In the genomic region with DNA sequence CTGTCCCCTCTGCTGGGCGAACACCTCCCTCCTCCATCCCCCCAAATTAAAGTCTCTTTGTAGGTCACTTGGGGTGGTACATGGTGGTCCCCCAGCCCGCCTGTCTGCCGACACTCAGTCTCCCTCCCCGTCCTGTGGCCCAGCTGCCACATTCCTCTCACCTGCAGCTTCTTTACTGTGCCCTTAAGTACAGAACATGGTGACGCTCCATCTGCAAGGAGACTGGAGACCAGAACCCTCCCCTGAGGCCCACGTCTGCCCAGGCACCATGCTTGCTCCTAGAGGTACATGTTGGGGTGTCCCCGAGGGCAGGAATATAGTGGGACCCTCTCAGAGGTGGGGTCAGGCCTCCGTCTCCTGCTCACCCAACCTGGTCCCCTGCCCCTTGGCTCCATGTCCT, we compare ENCODE assay signal across 22 cellular contexts. TPM values are rescaled to one million over a fixed set of nuclear protein-coding genes. Genes with fewer than 3 reads are reported as not detected.
DNase-seq lines count a peak whose midpoint lies in the region; ATAC-seq and TF ChIP-seq lines count a peak whose summit lies in the region.
"Had no signal": no experiment of that assay in that cellular context is flagged by ENCODE, and none has a peak within 500 bp of the region (broad histone marks: within the 10 kb centered on the region; RNA-seq: fewer than 3 reads in every experiment).

No MANE protein-coding gene starts in this region.

- no peak overlapping the region for H3K4me3 Mint-ChIP-seq in activated CD8-positive, alpha-beta T cell treated with anti-CD3 and anti-CD28 coated beads, Interleukin-2, amount 10 ng/mL, durations not matched to agents 7 days and 5 days
- H3K4me3 Mint-ChIP-seq in activated CD8-positive, alpha-beta T cell treated with anti-CD3 and anti-CD28 coated beads for 36 hours, result no peak overlapping the region
- H3K4me3 Mint-ChIP-seq in central memory CD8-positive, alpha-beta T cell, result no peak overlapping the region
- H3K4me3 Mint-ChIP-seq: activated T-cell treated with anti-CD3 and anti-CD28 coated beads, Interleukin-2, amount 50 U/mL, for 4 hours had no signal

- no peaks in the 10 kb centered on the region for H4K20me1 ChIP-seq in DOHH2 (ENCODE audit: control insufficient read depth, insufficient read depth, low read depth, low read length)
- H4K20me1 ChIP-seq in smooth muscle cell (ENCODE audit: low read depth), result no peaks in the 10 kb centered on the region

- H2AFZ ChIP-seq in smooth muscle cell (ENCODE audit: low read depth), result no peak overlapping the region

- intact Hi-C loops in activated CD8-positive, alpha-beta T cell treated with anti-CD3 and anti-CD28 coated beads for 36 hours (cut with micrococcal nuclease), result no loop called here
- intact Hi-C loops in spleen (cut with DNase I; ENCODE audit: low total_unique reads), result no loop called here

- H3F3A ChIP-seq in DOHH2 (ENCODE audit: control insufficient read depth, insufficient read depth), result peaks cover 16% of the 10 kb centered on the region
- peaks cover 14% of the 10 kb centered on the region for H3F3A ChIP-seq in smooth muscle cell (ENCODE audit: low read depth)

- TF ChIP-seq POLR2A in spleen (IDR thresholded peaks at IDR 0.05), result no peak
- no peak for TF ChIP-seq POLR2A in GM18505 (IDR thresholded peaks at IDR 0.05; ENCODE audit: borderline replicate concordance, extremely low read depth, insufficient read depth, insufficient read length)

- H3K27ac Mint-ChIP-seq in activated CD8-positive, alpha-beta T cell treated with anti-CD3 and anti-CD28 coated beads, Interleukin-2, amount 10 ng/mL, durations not matched to agents 7 days and 5 days, result peak overlapping the region; percentile 75
- no peak overlapping the region for H3K27ac Mint-ChIP-seq in activated CD8-positive, alpha-beta T cell treated with anti-CD3 and anti-CD28 coated beads for 36 hours
- peak overlapping the region; percentile 23 for H3K27ac Mint-ChIP-seq in central memory CD8-positive, alpha-beta T cell (ENCODE audit: low read depth)

- H3K4me3 ChIP-seq in DOHH2 (ENCODE audit: low read length), result peak overlapping the region; percentile 11; the same call in 1 of the 2 replicates
- H3K4me3 ChIP-seq in spleen, result no peak overlapping the region
- H3K4me3 ChIP-seq in smooth muscle cell, result no peak overlapping the region

- H3K27me3 ChIP-seq in DOHH2 (ENCODE audit: control insufficient read depth, low read length) (no peaks in the 10 kb centered on the region), spleen (replicated peaks in 1 of 7) (no peaks in the 10 kb centered on the region), smooth muscle cell (ENCODE audit: low read depth) (no peaks in the 10 kb centered on the region)

- H3K27me3 Mint-ChIP-seq in activated CD8-positive, alpha-beta T cell treated with anti-CD3 and anti-CD28 coated beads, Interleukin-2, amount 10 ng/mL, durations not matched to agents 7 days and 5 days (ENCODE audit: low read depth), result no peaks in the 10 kb centered on the region
- H3K27me3 Mint-ChIP-seq in activated CD8-positive, alpha-beta T cell treated with anti-CD3 and anti-CD28 coated beads for 36 hours, result no peaks in the 10 kb centered on the region
- no peaks in the 10 kb centered on the region for H3K27me3 Mint-ChIP-seq in central memory CD8-positive, alpha-beta T cell

- H3K9ac ChIP-seq in smooth muscle cell (ENCODE audit: low read depth), result no peak overlapping the region

- CTCF ChIA-PET in activated CD8-positive, alpha-beta T cell treated with anti-CD3 and anti-CD28 coated beads, Interleukin-2, amount 10 ng/mL, durations not matched to agents 7 days and 5 days (lab: Charles Lee), result interaction anchor here (11.6 to 15.0 kb wide), 3 partner anchors 7 to 34 kb away, joined by 127 to 306 read pairs (median 211); a partner anchor contains a TSS
- CTCF ChIA-PET in activated CD8-positive, alpha-beta T cell treated with anti-CD3 and anti-CD28 coated beads for 36 hours (lab: Charles Lee), result interaction anchor here (1.8 to 29.9 kb wide), 2 partner anchors 9 to 28 kb away, joined by 5 to 1168 read pairs; a partner anchor contains a TSS

- H3K4me1 Mint-ChIP-seq in activated CD8-positive, alpha-beta T cell treated with anti-CD3 and anti-CD28 coated beads, Interleukin-2, amount 10 ng/mL, durations not matched to agents 7 days and 5 days (ENCODE audit: low read depth), result peaks cover 74% of the 10 kb centered on the region
- H3K4me1 Mint-ChIP-seq in activated CD8-positive, alpha-beta T cell treated with anti-CD3 and anti-CD28 coated beads for 36 hours (ENCODE audit: low read depth), result peaks cover 68% of the 10 kb centered on the region
- H3K4me1 Mint-ChIP-seq in central memory CD8-positive, alpha-beta T cell, result peaks cover 44% of the 10 kb centered on the region

- H3K36me3 Mint-ChIP-seq in activated CD8-positive, alpha-beta T cell treated with anti-CD3 and anti-CD28 coated beads, Interleukin-2, amount 10 ng/mL, durations not matched to agents 7 days and 5 days (ENCODE audit: low read depth), result no peaks in the 10 kb centered on the region
- no peaks in the 10 kb centered on the region for H3K36me3 Mint-ChIP-seq in activated CD8-positive, alpha-beta T cell treated with anti-CD3 and anti-CD28 coated beads for 36 hours (ENCODE audit: low read depth)
- H3K36me3 Mint-ChIP-seq in central memory CD8-positive, alpha-beta T cell (ENCODE audit: insufficient read depth), result peaks cover 10% of the 10 kb centered on the region

- H3K36me3 ChIP-seq in DOHH2 (ENCODE audit: control insufficient read depth, low read length) (peaks cover 2% of the 10 kb centered on the region; the same call in 1 of the 2 replicates), spleen (no peaks in the 10 kb centered on the region), smooth muscle cell (ENCODE audit: low read depth) (no peaks in the 10 kb centered on the region)

- H3K79me2 ChIP-seq in DOHH2 (ENCODE audit: control insufficient read depth, low read length) (peaks cover 5% of the 10 kb centered on the region), smooth muscle cell (ENCODE audit: low read depth) (no peaks in the 10 kb centered on the region)

- peak overlapping the region; percentile 54 for H3K4me2 ChIP-seq in DOHH2 (ENCODE audit: low read length)
- H3K4me2 ChIP-seq in smooth muscle cell, result no peak overlapping the region

- no peaks in the 10 kb centered on the region for H3K9me2 ChIP-seq in DOHH2 (replicated peaks; ENCODE audit: control insufficient read depth, low read length)

- H3K9me3 ChIP-seq in DOHH2 (ENCODE audit: control insufficient read depth, insufficient read depth, low read length) (no peaks in the 10 kb centered on the region), spleen (no peaks in the 10 kb centered on the region), smooth muscle cell (replicated peaks; ENCODE audit: low read depth) (no peaks in the 10 kb centered on the region)

- TF ChIP-seq CTCF in activated CD8-positive, alpha-beta T cell treated with anti-CD3 and anti-CD28 coated beads for 36 hours (IDR thresholded peaks at IDR 0.05), result no peak
- TF ChIP-seq CTCF in DOHH2 (IDR thresholded peaks at IDR 0.05; ENCODE audit: low read depth, low read length, poor library complexity, severe bottlenecking) (no peak), spleen (IDR thresholded peaks at IDR 0.05 in 8 of 11, conservative IDR thresholded peaks at IDR 0.05 in 3 of 11) (no peak), smooth muscle cell (IDR thresholded peaks at IDR 0.05; ENCODE audit: borderline replicate concordance, insufficient read depth, poor library complexity, severe bottlenecking) (no peak)

- WGBS in spleen, 5 donors, result 89 to 99% (median 95%) methylated on average over 6 to 8 of the region's 8 CpGs
- WGBS in smooth muscle cell (ENCODE audit: low lambda C conversion rate), result 91% methylated on average over 8 of the region's 8 CpGs

- H3K27ac ChIP-seq in DOHH2 (ENCODE audit: low read depth, low read length) (peak overlapping the region; percentile 69), spleen (peak overlapping the region in 2 of 8 donors; percentile 17 to 98), smooth muscle cell (ENCODE audit: low read depth) (no peak overlapping the region)
- H3K27ac ChIP-seq: epithelial cell of prostate had no signal

- no peak for DNase-seq in activated CD8-positive, alpha-beta T cell treated with anti-CD3 and anti-CD28 coated beads, Interleukin-2, amount 10 ng/mL, durations not matched to agents 7 days and 5 days
- no peak for DNase-seq in activated CD8-positive, alpha-beta T cell treated with anti-CD3 and anti-CD28 coated beads for 36 hours
- no peak for DNase-seq in central memory CD8-positive, alpha-beta T cell (ENCODE audit: low spot score in 2 of 2)
- DNase-seq in spleen, result peak; percentile 69
- DNase-seq in hepatic stellate cell (ENCODE audit: low spot score), result no peak
- no peak for DNase-seq in smooth muscle cell (lab: John Stamatoyannopoulos, UW; ENCODE audit: unreplicated experiment)
- DNase-seq: activated naive CD4-positive, alpha-beta T cell treated with anti-CD3 and anti-CD28 coated beads, Interleukin-2, amount 50 U/mL, for 16 hours; activated T-cell treated with anti-CD3 and anti-CD28 coated beads, Interleukin-2, amount 50 U/mL, for 4 hours; EL; NCI-H1048; NCI-H1694 treated with DMSO at 0.1 percent for 48 hours; NCI-H526 treated with DMSO at 0.1 percent for 48 hours; RPMI8226; stimulated activated CD4-positive, alpha-beta T cell treated with anti-CD3 and anti-CD28 coated beads, Interleukin-1b, Interleukin-23, amount 100 ng/mL, for 48 hours; T-helper 9 cell had no signal

- POLR2A ChIA-PET in activated CD8-positive, alpha-beta T cell treated with anti-CD3 and anti-CD28 coated beads, Interleukin-2, amount 10 ng/mL, durations not matched to agents 7 days and 5 days (lab: Charles Lee), result interaction anchor here (14.9 kb wide), 1 partner anchor 27 kb away, joined by 469 read pairs; a partner anchor contains a TSS
- POLR2A ChIA-PET in activated CD8-positive, alpha-beta T cell treated with anti-CD3 and anti-CD28 coated beads for 36 hours (lab: Charles Lee), result interaction anchor here (5.6 to 14.9 kb wide), 2 partner anchors 9 to 26 kb away, joined by 51 to 768 read pairs; no protein-coding TSS in a partner anchor

- peaks cover 83% of the 10 kb centered on the region for H3K4me1 ChIP-seq in DOHH2 (ENCODE audit: control insufficient read depth, low read length)
- peaks cover 33 to 92% (median 53%) of the 10 kb centered on the region in 6 donors for H3K4me1 ChIP-seq in spleen
- peaks cover 24% of the 10 kb centered on the region for H3K4me1 ChIP-seq in smooth muscle cell (ENCODE audit: low read depth)

- ATAC-seq in activated CD8-positive, alpha-beta T cell treated with anti-CD3 and anti-CD28 coated beads, Interleukin-2, amount 10 ng/mL, durations not matched to agents 7 days and 5 days, result no peak
- no peak for ATAC-seq in activated CD8-positive, alpha-beta T cell treated with anti-CD3 and anti-CD28 coated beads for 36 hours
- ATAC-seq in central memory CD8-positive, alpha-beta T cell (replicated peaks; ENCODE audit: extremely low read depth, poor library complexity, severe bottlenecking), result no peak
- no peak for ATAC-seq in GM18505 (IDR thresholded peaks at IDR 0.05; ENCODE audit: unreplicated experiment)
- ATAC-seq: activated T-cell treated with anti-CD3 and anti-CD28 coated beads, Interleukin-2, amount 50 U/mL, for 4 hours had no signal

- no peaks in the 10 kb centered on the region for H3K9me3 Mint-ChIP-seq in activated CD8-positive, alpha-beta T cell treated with anti-CD3 and anti-CD28 coated beads, Interleukin-2, amount 10 ng/mL, durations not matched to agents 7 days and 5 days (ENCODE audit: insufficient read depth)
- no peaks in the 10 kb centered on the region for H3K9me3 Mint-ChIP-seq in activated CD8-positive, alpha-beta T cell treated with anti-CD3 and anti-CD28 coated beads for 36 hours
- no peaks in the 10 kb centered on the region for H3K9me3 Mint-ChIP-seq in central memory CD8-positive, alpha-beta T cell
- H3K9me3 Mint-ChIP-seq: activated T-cell treated with anti-CD3 and anti-CD28 coated beads, Interleukin-2, amount 50 U/mL, for 4 hours had no signal

RNA-seq across cellular contexts. Expression of a gene that starts 5.6 kb away (rescaled TPM):
- total RNA-seq in activated CD8-positive, alpha-beta T cell treated with anti-CD3 and anti-CD28 coated beads, Interleukin-2, amount 10 ng/mL, durations not matched to agents 7 days and 5 days, result 100 to 1,000 TPM; 145 to 150 TPM
- total RNA-seq in activated CD8-positive, alpha-beta T cell treated with anti-CD3 and anti-CD28 coated beads for 36 hours, result 10 to 100 TPM; 60.3 to 65.1 TPM
- 100 to 1,000 TPM; 117 to 337 (median 201) TPM for total RNA-seq in spleen
- polyA plus RNA-seq in spleen, result 10 to 100 TPM; 51.9 to 93.9 (median 53.7) TPM
- total RNA-seq in smooth muscle cell, result 30.9 and 59.8 TPM in 2 replicates
- 42.8 and 46.7 TPM in 2 replicates for polyA plus RNA-seq in smooth muscle cell

RNA-seq across cellular contexts. Expression of a gene that starts 33.0 kb away (rescaled TPM):
- total RNA-seq in activated CD8-positive, alpha-beta T cell treated with anti-CD3 and anti-CD28 coated beads, Interleukin-2, amount 10 ng/mL, durations not matched to agents 7 days and 5 days, result 10 to 100 TPM; 20.6 to 23.1 TPM
- 10 to 100 TPM; 17.1 to 17.5 TPM for total RNA-seq in activated CD8-positive, alpha-beta T cell treated with anti-CD3 and anti-CD28 coated beads for 36 hours
- total RNA-seq in spleen, result 10 to 100 TPM; 32.7 to 57.3 (median 40.3) TPM
- 10 to 100 TPM; 14.3 to 30.3 (median 28.8) TPM for polyA plus RNA-seq in spleen
- 4.8 and 4.9 TPM in 2 replicates for total RNA-seq in smooth muscle cell
- polyA plus RNA-seq in smooth muscle cell, result 6.2 and 8.6 TPM in 2 replicates

RNA-seq across cellular contexts. Expression of a gene that starts 39.6 kb away (rescaled TPM):
- 1 to 10 TPM in 1 of 2 experiments, under 1 TPM in 1; 0.61 to 1.2 TPM for total RNA-seq in activated CD8-positive, alpha-beta T cell treated with anti-CD3 and anti-CD28 coated beads, Interleukin-2, amount 10 ng/mL, durations not matched to agents 7 days and 5 days
- under 1 TPM; 0.31 to 0.61 TPM for total RNA-seq in activated CD8-positive, alpha-beta T cell treated with anti-CD3 and anti-CD28 coated beads for 36 hours
- total RNA-seq in spleen, result 1 to 10 TPM; 1.9 to 4.6 (median 2.6) TPM
- polyA plus RNA-seq in spleen, result 1 to 10 TPM in 2 of 3 donors, under 1 TPM in 1; 0.74 to 2.0 (median 1.0) TPM
- total RNA-seq in smooth muscle cell, result 3.0 and 4.7 TPM in 2 replicates
- polyA plus RNA-seq in smooth muscle cell, result 1.7 and 5.9 TPM in 2 replicates

RNA-seq across cellular contexts. Expression of a gene that starts 40.5 kb away (rescaled TPM):
- total RNA-seq in activated CD8-positive, alpha-beta T cell treated with anti-CD3 and anti-CD28 coated beads, Interleukin-2, amount 10 ng/mL, durations not matched to agents 7 days and 5 days, result 10 to 100 TPM; 13.7 to 14.0 TPM
- total RNA-seq in activated CD8-positive, alpha-beta T cell treated with anti-CD3 and anti-CD28 coated beads for 36 hours, result 10 to 100 TPM; 20.2 to 21.2 TPM
- 10 to 100 TPM; 21.9 to 45.1 (median 30.4) TPM for total RNA-seq in spleen
- polyA plus RNA-seq in spleen, result 10 to 100 TPM; 10.8 to 25.4 (median 15.2) TPM
- total RNA-seq in smooth muscle cell, result 14.9 and 20.7 TPM in 2 replicates
- 32.7 and 36.6 TPM in 2 replicates for polyA plus RNA-seq in smooth muscle cell

RNA-seq across cellular contexts. Expression of a gene that starts 51.7 kb away (rescaled TPM):
- not detected for total RNA-seq in activated CD8-positive, alpha-beta T cell treated with anti-CD3 and anti-CD28 coated beads, Interleukin-2, amount 10 ng/mL, durations not matched to agents 7 days and 5 days
- total RNA-seq in activated CD8-positive, alpha-beta T cell treated with anti-CD3 and anti-CD28 coated beads for 36 hours, result not detected
- total RNA-seq in spleen, result not detected
- 1 to 10 TPM in 2 of 3 donors, under 1 TPM in 1; 0.89 to 4.4 (median 1.2) TPM for polyA plus RNA-seq in spleen
- total RNA-seq in smooth muscle cell, result not detected in 2 replicates
- polyA plus RNA-seq in smooth muscle cell, result 0.40 TPM in 1 of 2 replicates, not detected in the other
- total RNA-seq: activated T-cell treated with anti-CD3 and anti-CD28 coated beads, Interleukin-2, amount 50 U/mL, for 4 hours; LHCN-M2; omental fat pad; skeletal muscle tissue had no signal
- polyA plus RNA-seq: BJ had no signal
